Comparison of ENCODE assay signal across 13 cellular contexts in the genomic region with DNA sequence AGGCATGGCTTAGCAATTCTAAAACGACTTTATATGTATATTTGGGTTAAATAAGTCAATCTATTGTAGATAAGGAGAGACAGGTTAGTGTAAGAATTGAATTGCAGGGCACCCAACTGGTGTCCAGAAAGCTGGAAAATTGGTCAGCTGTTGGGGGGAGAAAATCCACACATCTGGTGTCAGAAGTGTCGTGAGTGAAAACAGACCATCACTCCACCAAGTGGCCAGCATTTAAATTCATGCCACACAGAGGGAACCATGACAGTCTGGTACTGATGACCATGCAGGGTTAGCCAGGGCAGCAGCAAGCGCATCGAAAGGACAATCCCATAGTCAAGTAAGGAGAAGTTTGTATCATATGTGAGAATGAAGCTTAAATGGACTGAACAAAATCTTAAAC. TPM values are rescaled to one million over a fixed set of nuclear protein-coding genes. Genes with fewer than 3 reads are reported as not detected.
DNase-seq lines count a peak whose midpoint lies in the region; ATAC-seq, FAIRE-seq and TF ChIP-seq lines count a peak whose summit lies in the region.
"Had no signal": no experiment of that assay in that cellular context is flagged by ENCODE, and none has a peak within 500 bp of the region (broad histone marks: within the 10 kb centered on the region; RNA-seq: fewer than 3 reads in every experiment).

No MANE protein-coding gene starts in this region.

- no peak for DNase-seq in CD4-positive, CD25-positive, alpha-beta regulatory T cell
- DNase-seq in bronchial epithelial cell (ENCODE audit: low read depth) (peak; percentile 25), midbrain (lab: John Stamatoyannopoulos, UW) (peak; percentile 66), WTC11 (ENCODE audit: low spot score) (no peak), NCI-H1930 (lab: John Stamatoyannopoulos, UW) (no peak), cerebellar nuclear complex (lab: John Stamatoyannopoulos, UW) (no peak)
- DNase-seq: activated naive CD4-positive, alpha-beta T cell; stimulated activated CD8-positive, alpha-beta memory T cell treated with anti-CD3 and anti-CD28 coated beads, Interleukin-4, amount 100 ng/mL, for 48 hours had no signal

- H3K9me3 Mint-ChIP-seq in CD4-positive, CD25-positive, alpha-beta regulatory T cell, result no peaks in the 10 kb centered on the region
- H3K9me3 Mint-ChIP-seq in IgD-negative memory B cell (no peaks in the 10 kb centered on the region), WTC11 (no peaks in the 10 kb centered on the region)

- no peaks in the 10 kb centered on the region for H3K27me3 ChIP-seq in CD4-positive, CD25-positive, alpha-beta regulatory T cell (ENCODE audit: control insufficient read depth, insufficient read depth, low read length)
- no peaks in the 10 kb centered on the region for H3K27me3 ChIP-seq in bronchial epithelial cell (ENCODE audit: control insufficient read depth, insufficient read depth, low read length)

- H3K4me1 ChIP-seq in CD4-positive, CD25-positive, alpha-beta regulatory T cell (ENCODE audit: control insufficient read depth, insufficient read depth, low read length, poor library complexity, severe bottlenecking), result no peaks in the 10 kb centered on the region

- ATAC-seq in CD4-positive, CD25-positive, alpha-beta regulatory T cell (ENCODE audit: low read depth in 2 of 2), result no peak
- ATAC-seq in HG03457 (IDR thresholded peaks at IDR 0.05; ENCODE audit: unreplicated experiment) (no peak), WTC11 (no peak)

- H3K4me3 Mint-ChIP-seq in CD4-positive, CD25-positive, alpha-beta regulatory T cell, result no peak overlapping the region
- H3K4me3 Mint-ChIP-seq in IgD-negative memory B cell, result peak overlapping the region in 1 of 4 donors; percentile 41
- H3K4me3 Mint-ChIP-seq in WTC11, result no peak overlapping the region

- FAIRE-seq in bronchial epithelial cell (lab: Jason Lieb, UNC), result no peak
- FAIRE-seq: frontal cortex had no signal

- H3K4me1 Mint-ChIP-seq in CD4-positive, CD25-positive, alpha-beta regulatory T cell, result peaks cover 7 to 33% (median 13%) of the 10 kb centered on the region in 4 donors
- H3K4me1 Mint-ChIP-seq in IgD-negative memory B cell (peaks cover 14 to 22% (median 21%) of the 10 kb centered on the region in 3 donors), WTC11 (peaks cover 9% of the 10 kb centered on the region; the same call in 1 of the 2 replicates)

- H3K4me3 ChIP-seq in CD4-positive, CD25-positive, alpha-beta regulatory T cell (ENCODE audit: low read depth, low read length), result no peak overlapping the region
- no peak overlapping the region for H3K4me3 ChIP-seq in bronchial epithelial cell (ENCODE audit: low read depth, low read length)
- H3K4me3 ChIP-seq: HAP-1, SK-N-MC had no signal

- CTCF ChIA-PET in WTC11 (lab: Charles Lee), result no interaction called here

- TF ChIP-seq CTCF in bronchial epithelial cell (IDR thresholded peaks at IDR 0.05; ENCODE audit: insufficient read depth, low read length, severe bottlenecking) (peak; percentile 32), WTC11 (IDR thresholded peaks at IDR 0.05) (no peak)

- H3K9me3 ChIP-seq in CD4-positive, CD25-positive, alpha-beta regulatory T cell (ENCODE audit: control insufficient read depth in 2 of 2, low read length in 2 of 2), result no peaks in the 10 kb centered on the region
- H3K9me3 ChIP-seq: HAP-1 had no signal

- peaks cover 39% of the 10 kb centered on the region for H3K36me3 Mint-ChIP-seq in CD4-positive, CD25-positive, alpha-beta regulatory T cell
- no peaks in the 10 kb centered on the region for H3K36me3 Mint-ChIP-seq in IgD-negative memory B cell
- no peaks in the 10 kb centered on the region for H3K36me3 Mint-ChIP-seq in WTC11

- H3K27me3 Mint-ChIP-seq in CD4-positive, CD25-positive, alpha-beta regulatory T cell, result no peaks in the 10 kb centered on the region
- H3K27me3 Mint-ChIP-seq in IgD-negative memory B cell (no peaks in the 10 kb centered on the region), WTC11 (ENCODE audit: low read depth) (no peaks in the 10 kb centered on the region; the same call in 1 of the 2 replicates)

- POLR2A ChIA-PET in WTC11 (lab: Charles Lee), result no interaction called here

- no peak overlapping the region for H3K27ac ChIP-seq in CD4-positive, CD25-positive, alpha-beta regulatory T cell (ENCODE audit: insufficient read depth, low read length, poor library complexity, severe bottlenecking)
- H3K27ac ChIP-seq: SK-N-MC had no signal

- H3K36me3 ChIP-seq in CD4-positive, CD25-positive, alpha-beta regulatory T cell (ENCODE audit: control insufficient read depth, insufficient read depth, low read length), result peaks cover 46% of the 10 kb centered on the region
- no peaks in the 10 kb centered on the region for H3K36me3 ChIP-seq in bronchial epithelial cell (ENCODE audit: control insufficient read depth, insufficient read depth, low read length)
- H3K36me3 ChIP-seq: HAP-1 had no signal

- H3K27ac Mint-ChIP-seq in CD4-positive, CD25-positive, alpha-beta regulatory T cell, result peak overlapping the region; percentile 25 to 85 (median 67)
- H3K27ac Mint-ChIP-seq in IgD-negative memory B cell (peak overlapping the region; percentile 14 to 89 (median 52)), WTC11 (no peak overlapping the region)

TF ChIP-seq in WTC11, 78 proteins besides CTCF, POLR2A, EP300 and RAD21 (continues in another document):
- TF ChIP-seq, protein P1, sequence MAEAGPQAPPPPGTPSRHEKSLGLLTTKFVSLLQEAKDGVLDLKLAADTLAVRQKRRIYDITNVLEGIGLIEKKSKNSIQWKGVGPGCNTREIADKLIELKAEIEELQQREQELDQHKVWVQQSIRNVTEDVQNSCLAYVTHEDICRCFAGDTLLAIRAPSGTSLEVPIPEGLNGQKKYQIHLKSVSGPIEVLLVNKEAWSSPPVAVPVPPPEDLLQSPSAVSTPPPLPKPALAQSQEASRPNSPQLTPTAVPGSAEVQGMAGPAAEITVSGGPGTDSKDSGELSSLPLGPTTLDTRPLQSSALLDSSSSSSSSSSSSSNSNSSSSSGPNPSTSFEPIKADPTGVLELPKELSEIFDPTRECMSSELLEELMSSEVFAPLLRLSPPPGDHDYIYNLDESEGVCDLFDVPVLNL (CRISPR knock-in tag; IDR thresholded peaks at IDR 0.05; ENCODE audit: borderline replicate concordance, low read depth), result no peak
- TF ChIP-seq CREB1 (CRISPR knock-in tag; IDR thresholded peaks at IDR 0.05) (no peak), ELF4 (CRISPR knock-in tag; IDR thresholded peaks at IDR 0.05; ENCODE audit: low read depth) (no peak), TCF7 (CRISPR knock-in tag; IDR thresholded peaks at IDR 0.05; ENCODE audit: low read depth) (no peak), ZNF416 (CRISPR knock-in tag; IDR thresholded peaks at IDR 0.05) (no peak), NFE2L1 (CRISPR knock-in tag; IDR thresholded peaks at IDR 0.05) (no peak), IRF2 (CRISPR knock-in tag; IDR thresholded peaks at IDR 0.05; ENCODE audit: borderline replicate concordance, low read depth) (no peak), KAT7 (CRISPR knock-in tag; IDR thresholded peaks at IDR 0.05; ENCODE audit: borderline replicate concordance) (no peak), JUN (CRISPR knock-in tag; IDR thresholded peaks at IDR 0.05) (no peak), ZNF317 (CRISPR knock-in tag; IDR thresholded peaks at IDR 0.05; ENCODE audit: borderline replicate concordance, low read depth) (no peak), NFATC4 (CRISPR knock-in tag; IDR thresholded peaks at IDR 0.05) (no peak)
- TF ChIP-seq, protein P2, sequence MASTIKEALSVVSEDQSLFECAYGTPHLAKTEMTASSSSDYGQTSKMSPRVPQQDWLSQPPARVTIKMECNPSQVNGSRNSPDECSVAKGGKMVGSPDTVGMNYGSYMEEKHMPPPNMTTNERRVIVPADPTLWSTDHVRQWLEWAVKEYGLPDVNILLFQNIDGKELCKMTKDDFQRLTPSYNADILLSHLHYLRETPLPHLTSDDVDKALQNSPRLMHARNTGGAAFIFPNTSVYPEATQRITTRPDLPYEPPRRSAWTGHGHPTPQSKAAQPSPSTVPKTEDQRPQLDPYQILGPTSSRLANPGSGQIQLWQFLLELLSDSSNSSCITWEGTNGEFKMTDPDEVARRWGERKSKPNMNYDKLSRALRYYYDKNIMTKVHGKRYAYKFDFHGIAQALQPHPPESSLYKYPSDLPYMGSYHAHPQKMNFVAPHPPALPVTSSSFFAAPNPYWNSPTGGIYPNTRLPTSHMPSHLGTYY (CRISPR knock-in tag; IDR thresholded peaks at IDR 0.05), result no peak
- TF ChIP-seq, protein P3, sequence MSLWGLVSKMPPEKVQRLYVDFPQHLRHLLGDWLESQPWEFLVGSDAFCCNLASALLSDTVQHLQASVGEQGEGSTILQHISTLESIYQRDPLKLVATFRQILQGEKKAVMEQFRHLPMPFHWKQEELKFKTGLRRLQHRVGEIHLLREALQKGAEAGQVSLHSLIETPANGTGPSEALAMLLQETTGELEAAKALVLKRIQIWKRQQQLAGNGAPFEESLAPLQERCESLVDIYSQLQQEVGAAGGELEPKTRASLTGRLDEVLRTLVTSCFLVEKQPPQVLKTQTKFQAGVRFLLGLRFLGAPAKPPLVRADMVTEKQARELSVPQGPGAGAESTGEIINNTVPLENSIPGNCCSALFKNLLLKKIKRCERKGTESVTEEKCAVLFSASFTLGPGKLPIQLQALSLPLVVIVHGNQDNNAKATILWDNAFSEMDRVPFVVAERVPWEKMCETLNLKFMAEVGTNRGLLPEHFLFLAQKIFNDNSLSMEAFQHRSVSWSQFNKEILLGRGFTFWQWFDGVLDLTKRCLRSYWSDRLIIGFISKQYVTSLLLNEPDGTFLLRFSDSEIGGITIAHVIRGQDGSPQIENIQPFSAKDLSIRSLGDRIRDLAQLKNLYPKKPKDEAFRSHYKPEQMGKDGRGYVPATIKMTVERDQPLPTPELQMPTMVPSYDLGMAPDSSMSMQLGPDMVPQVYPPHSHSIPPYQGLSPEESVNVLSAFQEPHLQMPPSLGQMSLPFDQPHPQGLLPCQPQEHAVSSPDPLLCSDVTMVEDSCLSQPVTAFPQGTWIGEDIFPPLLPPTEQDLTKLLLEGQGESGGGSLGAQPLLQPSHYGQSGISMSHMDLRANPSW (CRISPR knock-in tag; conservative IDR thresholded peaks at IDR 0.05; ENCODE audit: low read depth), result no peak

RNA-seq across cellular contexts. Expression of a gene that starts 11.7 kb away (rescaled TPM):
- total RNA-seq in CD4-positive, CD25-positive, alpha-beta regulatory T cell, result 53.0 TPM
- polyA plus RNA-seq in CD4-positive, CD25-positive, alpha-beta regulatory T cell, result 10 to 100 TPM; 33.5 to 43.2 (median 37.6) TPM
- 46.8 TPM for polyA plus RNA-seq in IgD-negative memory B cell
- total RNA-seq in bronchial epithelial cell (under 0.01 TPM in 1 of 2 replicates, not detected in the other), WTC11 (2021) (not detected in 3 replicates)
- total RNA-seq: frontal cortex had no signal

RNA-seq across cellular contexts. Expression of a gene that starts 18.8 kb away (rescaled TPM):
- 31.0 TPM for total RNA-seq in CD4-positive, CD25-positive, alpha-beta regulatory T cell
- under 1 TPM; 0.22 to 0.79 (median 0.55) TPM for polyA plus RNA-seq in CD4-positive, CD25-positive, alpha-beta regulatory T cell
- 1.2 TPM for polyA plus RNA-seq in IgD-negative memory B cell
- 3.6 and 4.5 TPM in 2 replicates for total RNA-seq in bronchial epithelial cell
- 12.1 to 13.4 TPM (median 12.5 TPM) in 3 replicates for total RNA-seq in WTC11 (2021)

RNA-seq across cellular contexts. Expression of a gene that starts 18.8 kb away (rescaled TPM):
- 78.1 TPM for total RNA-seq in CD4-positive, CD25-positive, alpha-beta regulatory T cell
- polyA plus RNA-seq in CD4-positive, CD25-positive, alpha-beta regulatory T cell, result 10 to 100 TPM; 34.4 to 44.3 (median 42.6) TPM
- 52.7 TPM for polyA plus RNA-seq in IgD-negative memory B cell
- total RNA-seq in bronchial epithelial cell (58.2 and 78.0 TPM in 2 replicates), WTC11 (2021) (73.4 to 80.1 TPM (median 75.2 TPM) in 3 replicates)

Comparison
In these comparisons a context has a peak if more than half of its experiments do, and no peak if none do; other contexts are left out.
1. DNase-seq: peak in bronchial epithelial cell (single experiment) and midbrain (single experiment); none in CD4-positive, CD25-positive, alpha-beta regulatory T cell (0 of 3), WTC11 (single experiment), NCI-H1930 (0 of 2) and cerebellar nuclear complex (0 of 2).
2. RNA of a gene that starts 11.7 kb away (total RNA-seq): 53.0 TPM in CD4-positive, CD25-positive, alpha-beta regulatory T cell (single experiment); not detected in WTC11 and under 0.01 TPM in bronchial epithelial cell; every median in the first group is over 10 times any median in the second.